1 cellular context compared by ENCODE assay signal in genomic region chr20:37790900-37791299, GRCh38.
TF ChIP-seq lines count a peak whose summit lies in the region.

No MANE protein-coding gene starts in this region.

TF ChIP-seq in K562, 482 proteins besides CTCF, POLR2A, EP300 and RAD21 (continued from another document):
- TF ChIP-seq, protein P1, sequence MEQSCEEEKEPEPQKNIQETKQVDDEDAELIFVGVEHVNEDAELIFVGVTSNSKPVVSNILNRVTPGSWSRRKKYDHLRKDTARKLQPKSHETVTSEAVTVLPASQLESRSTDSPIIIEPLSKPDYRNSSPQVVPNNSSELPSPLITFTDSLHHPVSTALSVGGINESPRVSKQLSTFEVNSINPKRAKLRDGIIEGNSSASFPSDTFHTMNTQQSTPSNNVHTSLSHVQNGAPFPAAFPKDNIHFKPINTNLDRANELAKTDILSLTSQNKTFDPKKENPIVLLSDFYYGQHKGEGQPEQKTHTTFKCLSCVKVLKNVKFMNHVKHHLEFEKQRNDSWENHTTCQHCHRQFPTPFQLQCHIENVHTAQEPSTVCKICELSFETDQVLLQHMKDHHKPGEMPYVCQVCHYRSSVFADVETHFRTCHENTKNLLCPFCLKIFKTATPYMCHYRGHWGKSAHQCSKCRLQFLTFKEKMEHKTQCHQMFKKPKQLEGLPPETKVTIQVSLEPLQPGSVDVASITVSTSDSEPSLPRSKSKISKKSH (CRISPR knock-in tag; IDR thresholded peaks at IDR 0.05), result no peak
- no peak for TF ChIP-seq TCF15 (CRISPR knock-in tag; IDR thresholded peaks at IDR 0.05)
